21 cellular contexts compared by ENCODE assay signal in the genomic region with DNA sequence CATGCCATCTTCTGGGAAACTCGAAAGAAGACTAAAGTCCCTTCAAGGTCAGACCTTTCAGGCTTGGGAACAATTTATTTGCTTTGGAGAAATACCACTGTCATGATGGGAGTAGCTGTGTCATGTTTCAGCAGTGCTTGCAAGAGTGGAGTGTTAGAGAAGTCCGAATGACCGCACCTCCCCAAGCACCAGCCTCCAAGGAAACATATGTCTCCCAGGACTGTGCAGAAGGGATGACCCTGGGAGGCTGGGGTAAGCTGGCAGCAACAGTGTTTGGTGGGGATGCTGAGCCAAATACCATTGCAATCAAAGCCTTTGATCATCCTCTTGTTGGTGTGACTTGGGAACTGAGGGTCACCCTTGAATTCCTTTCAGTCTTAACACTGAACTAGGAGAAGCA.
DNase-seq lines count a peak whose midpoint lies in the region; ATAC-seq lines count a peak whose summit lies in the region.
"Had no signal": no experiment of that assay in that cellular context is flagged by ENCODE, and none has a peak within 500 bp of the region (broad histone marks: within the 10 kb centered on the region; RNA-seq: fewer than 3 reads in every experiment).

No MANE protein-coding gene starts in this region.

- no peak overlapping the region for H2BK5ac ChIP-seq in mesendoderm (ENCODE audit: low read length)

- no peak overlapping the region for H4K8ac ChIP-seq in mesendoderm (ENCODE audit: low read depth, low read length)

- H3K4me1 ChIP-seq in HUES48 (ENCODE audit: control insufficient read depth, insufficient read depth, low read length) (peaks cover 26% of the 10 kb centered on the region), mesendoderm (ENCODE audit: control insufficient read depth, low read depth, low read length) (peaks cover 4% of the 10 kb centered on the region)
- H3K4me1 ChIP-seq in naive thymus-derived CD4-positive, alpha-beta T cell (ENCODE audit: control insufficient read depth in 2 of 2, insufficient read depth in 2 of 2, low read length in 2 of 2), result no peaks in the 10 kb centered on the region
- H3K4me1 ChIP-seq: BE2C, HAP-1 had no signal

- H3K27me3 Mint-ChIP-seq in naive thymus-derived CD4-positive, alpha-beta T cell, result peaks cover 0 to 15% (median 9%) of the 10 kb centered on the region in 5 donors
- H3K27me3 Mint-ChIP-seq: CD4-positive, CD25-positive, alpha-beta regulatory T cell had no signal

- H3K56ac ChIP-seq in mesendoderm (ENCODE audit: low read length), result no peak overlapping the region

- POLR2A ChIA-PET in naive thymus-derived CD4-positive, alpha-beta T cell (lab: Charles Lee), result no interaction called here

- H3K4me3 Mint-ChIP-seq in naive thymus-derived CD4-positive, alpha-beta T cell, result no peak overlapping the region
- H3K4me3 Mint-ChIP-seq: CD4-positive, CD25-positive, alpha-beta regulatory T cell; CD8-positive, alpha-beta memory T cell had no signal

- DNase-seq in cerebellum (ENCODE audit: low spot score) (peak; percentile 49), mesendoderm (peak; percentile 10), iPS-NIHi11 (ENCODE audit: low spot score) (no peak)
- no peak for DNase-seq in naive thymus-derived CD4-positive, alpha-beta T cell
- no peak for DNase-seq in activated CD4-positive, CD25-positive, alpha-beta regulatory T cell treated with anti-CD3 and anti-CD28 coated beads, Interleukin-2, amount 50 U/mL, for 72 hours
- DNase-seq: ACHN; BE2C; CD4-positive, CD25-positive, alpha-beta regulatory T cell; CD8-positive, alpha-beta memory T cell; COR-L47; DMS 273 treated with DMSO at 0.1 percent for 48 hours; DMS53; DND-41; EL; GOT3; IMR-90 had no signal

- ATAC-seq in HG03159 (IDR thresholded peaks at IDR 0.05; ENCODE audit: unreplicated experiment), result no peak
- no peak for ATAC-seq in naive thymus-derived CD4-positive, alpha-beta T cell
- ATAC-seq: K562 had no signal

- H3K79me1 ChIP-seq in mesendoderm (ENCODE audit: low read length), result no peaks in the 10 kb centered on the region

- no peak overlapping the region for H3K27ac Mint-ChIP-seq in naive thymus-derived CD4-positive, alpha-beta T cell
- H3K27ac Mint-ChIP-seq: CD4-positive, CD25-positive, alpha-beta regulatory T cell; CD8-positive, alpha-beta memory T cell had no signal

- H2BK120ac ChIP-seq in mesendoderm (ENCODE audit: low read depth, low read length), result no peak overlapping the region

- no peaks in the 10 kb centered on the region for H3K9me3 ChIP-seq in HUES48 (ENCODE audit: control insufficient read depth, insufficient read depth, low read length)
- no peaks in the 10 kb centered on the region for H3K9me3 ChIP-seq in naive thymus-derived CD4-positive, alpha-beta T cell (ENCODE audit: control insufficient read depth in 2 of 3, low read length in 3 of 3)
- H3K9me3 ChIP-seq: BE2C, HAP-1 had no signal

- CTCF ChIA-PET in naive thymus-derived CD4-positive, alpha-beta T cell (lab: Charles Lee), result no interaction called here

- H3K23ac ChIP-seq in mesendoderm (ENCODE audit: low read length), result no peak overlapping the region

- WGBS in mesendoderm (ENCODE audit: extremely low coverage, insufficient coverage, low lambda C conversion rate), result no CpG with 5 or more reads among the region's 3 CpGs

- no peaks in the 10 kb centered on the region for H3K4me1 Mint-ChIP-seq in naive thymus-derived CD4-positive, alpha-beta T cell
- H3K4me1 Mint-ChIP-seq: CD4-positive, CD25-positive, alpha-beta regulatory T cell; CD8-positive, alpha-beta memory T cell had no signal

- H3K9ac ChIP-seq in HUES48 (ENCODE audit: low read depth, low read length) (no peak overlapping the region), mesendoderm (ENCODE audit: low read length) (no peak overlapping the region)

- H3K4me3 ChIP-seq in HUES48 (ENCODE audit: low read depth, low read length) (peak overlapping the region; percentile 36), mesendoderm (ENCODE audit: low read length) (no peak overlapping the region)
- H3K4me3 ChIP-seq in naive thymus-derived CD4-positive, alpha-beta T cell (ENCODE audit: low read length), result no peak overlapping the region
- H3K4me3 ChIP-seq: HAP-1, K562 had no signal

- H3K18ac ChIP-seq in mesendoderm (ENCODE audit: low read length), result no peak overlapping the region

- peaks cover 0 to 2% (median 0%) of the 10 kb centered on the region in 11 donors for H3K9me3 Mint-ChIP-seq in naive thymus-derived CD4-positive, alpha-beta T cell
- H3K9me3 Mint-ChIP-seq: CD8-positive, alpha-beta memory T cell had no signal

- H3K4ac ChIP-seq in mesendoderm (ENCODE audit: low read depth, low read length), result no peak overlapping the region

- H3K27ac ChIP-seq in HUES48 (ENCODE audit: low read depth, low read length) (no peak overlapping the region), mesendoderm (ENCODE audit: low read depth, low read length) (no peak overlapping the region)
- no peak overlapping the region for H3K27ac ChIP-seq in naive thymus-derived CD4-positive, alpha-beta T cell (ENCODE audit: low read depth, low read length)
- H3K27ac ChIP-seq: HL-60 had no signal

- no peaks in the 10 kb centered on the region for H3K27me3 ChIP-seq in HUES48 (ENCODE audit: control insufficient read depth, insufficient read depth, low read length)
- H3K27me3 ChIP-seq in mesendoderm (ENCODE audit: insufficient read depth, low read length, poor library complexity), result no peaks in the 10 kb centered on the region
- no peaks in the 10 kb centered on the region for H3K27me3 ChIP-seq in naive thymus-derived CD4-positive, alpha-beta T cell (ENCODE audit: control insufficient read depth in 2 of 2, insufficient read depth in 2 of 2, low read length in 2 of 2)
- H3K27me3 ChIP-seq: BE2C had no signal

- H3K36me3 ChIP-seq in HUES48 (ENCODE audit: control insufficient read depth, insufficient read depth, low read length) (no peaks in the 10 kb centered on the region), mesendoderm (ENCODE audit: control insufficient read depth, insufficient read depth, low read length) (no peaks in the 10 kb centered on the region)
- H3K36me3 ChIP-seq in naive thymus-derived CD4-positive, alpha-beta T cell (ENCODE audit: control insufficient read depth in 2 of 3, insufficient read depth in 3 of 3, low read length in 3 of 3), result no peaks in the 10 kb centered on the region
- H3K36me3 ChIP-seq: BE2C, HAP-1 had no signal

- no peak overlapping the region for H2AK5ac ChIP-seq in mesendoderm (ENCODE audit: low read length)

- intact Hi-C loops in naive thymus-derived CD4-positive, alpha-beta T cell (cut with micrococcal nuclease), result no loop called here

- no peak overlapping the region for H4K5ac ChIP-seq in mesendoderm (ENCODE audit: low read length)

- H3K4me2 ChIP-seq in mesendoderm (ENCODE audit: low read length), result no peak overlapping the region

- H3K79me2 ChIP-seq in mesendoderm (ENCODE audit: control insufficient read depth, insufficient read depth, low read length), result no peaks in the 10 kb centered on the region

- H2BK15ac ChIP-seq in mesendoderm (replicated peaks; ENCODE audit: low read depth), result no peak overlapping the region

- H3K36me3 Mint-ChIP-seq in naive thymus-derived CD4-positive, alpha-beta T cell, result no peaks in the 10 kb centered on the region
- H3K36me3 Mint-ChIP-seq: CD4-positive, CD25-positive, alpha-beta regulatory T cell; CD8-positive, alpha-beta memory T cell had no signal

Comparison
In these comparisons a context has a peak if more than half of its experiments do, and no peak if none do; other contexts are left out.
1. DNase-seq: peak in cerebellum (single experiment) and mesendoderm (single experiment); none in naive thymus-derived CD4-positive, alpha-beta T cell (0 of 9), activated CD4-positive, CD25-positive, alpha-beta regulatory T cell treated with anti-CD3 and anti-CD28 coated beads, Interleukin-2, amount 50 U/mL, for 72 hours (single experiment) and iPS-NIHi11 (single experiment).